14 cellular contexts compared by ENCODE assay signal in genomic region chr15:52546031-52546751, GRCh38. TPM values are rescaled to one million over a fixed set of nuclear protein-coding genes. Genes with fewer than 3 reads are reported as not detected.
DNase-seq lines count a peak whose midpoint lies in the region; ATAC-seq, FAIRE-seq and TF ChIP-seq lines count a peak whose summit lies in the region.
"Had no signal": no experiment of that assay in that cellular context is flagged by ENCODE, and none has a peak within 500 bp of the region (broad histone marks: within the 10 kb centered on the region; RNA-seq: fewer than 3 reads in every experiment).

No MANE protein-coding gene starts in this region.

- no peak for TF ChIP-seq EP300 in HepG2 (IDR thresholded peaks at IDR 0.05; ENCODE audit: low read depth in 2 of 2, low read length in 2 of 2)
- TF ChIP-seq EP300 in HepG2 (CRISPR knock-in tag; IDR thresholded peaks at IDR 0.05; ENCODE audit: borderline replicate concordance), result no peak

- intact Hi-C loops in activated CD4-positive, alpha-beta memory T cell treated with anti-CD3 and anti-CD28 coated beads for 36 hours (cut with micrococcal nuclease), result no loop called here
- intact Hi-C loops in HepG2 (cut with micrococcal nuclease; ENCODE audit: unreplicated experiment), result loop anchor here (5.0 kb wide), 1 partner anchor 191 kb away; no protein-coding TSS in a partner anchor

- TF ChIP-seq POLR2A in GM12891 (IDR thresholded peaks at IDR 0.05; ENCODE audit: low read depth, low read length), result peak; percentile 25; the same call in 1 of the 2 replicates
- TF ChIP-seq POLR2A in HepG2 (IDR thresholded peaks at IDR 0.05; ENCODE audit: insufficient read depth in 1 of 2, low read depth in 2 of 2, low read length in 2 of 2), result peak in 1 of 2 experiments; percentile 40; a peak in 2 of 4 replicates

- CTCF ChIA-PET in activated CD4-positive, alpha-beta memory T cell treated with anti-CD3 and anti-CD28 coated beads for 36 hours (lab: Charles Lee), result no interaction called here
- CTCF ChIA-PET in HepG2 (lab: Yijun Ruan, JAX; ENCODE audit: low intra/inter-chr PET ratio, low total read pairs), result no interaction called here
- CTCF ChIA-PET in GM10248 (lab: Yijun Ruan, JAX), result interaction anchor here (1.8 kb wide), 1 partner anchor 15 kb away, joined by 5 read pairs; no protein-coding TSS in a partner anchor

- in situ Hi-C loops in HepG2 (cut with HindIII; ENCODE audit: extremely low pct_ligation_motif_present, low pct_unique_long_range_greater_than_20kb), result no loop called here

- POLR2A ChIA-PET in activated CD4-positive, alpha-beta memory T cell treated with anti-CD3 and anti-CD28 coated beads for 36 hours (lab: Charles Lee), result interaction anchor here (1.5 kb wide), 1 partner anchor 11 kb away, joined by 3 read pairs; no protein-coding TSS in a partner anchor
- POLR2A ChIA-PET in HepG2 (lab: Yijun Ruan, JAX) (no interaction called here), GM10248 (lab: Yijun Ruan, JAX) (no interaction called here)

- H3K27me3 Mint-ChIP-seq in CD4-positive, CD25-positive, alpha-beta regulatory T cell, result no peaks in the 10 kb centered on the region
- no peaks in the 10 kb centered on the region for H3K27me3 Mint-ChIP-seq in activated CD4-positive, alpha-beta memory T cell treated with anti-CD3 and anti-CD28 coated beads for 36 hours

- H3K9me3 ChIP-seq in CD4-positive, CD25-positive, alpha-beta regulatory T cell (ENCODE audit: control insufficient read depth in 2 of 2, low read length in 2 of 2), result peaks cover 0 to 3% of the 10 kb centered on the region in 2 experiments
- no peaks in the 10 kb centered on the region for H3K9me3 ChIP-seq in HepG2 (ENCODE audit: low read length)
- H3K9me3 ChIP-seq: gastroesophageal sphincter, testis had no signal

- H3K4me3 ChIP-seq in CD4-positive, CD25-positive, alpha-beta regulatory T cell (ENCODE audit: low read depth, low read length), result no peak overlapping the region
- no peak overlapping the region for H3K4me3 ChIP-seq in HepG2 (replicated peaks in 1 of 3; ENCODE audit: insufficient read depth in 1 of 3, low read depth in 2 of 3, low read length in 3 of 3)
- H3K4me3 ChIP-seq: BLaER1, cardiac muscle cell, gastroesophageal sphincter, testis had no signal

- H3K27me3 ChIP-seq in CD4-positive, CD25-positive, alpha-beta regulatory T cell (ENCODE audit: control insufficient read depth, insufficient read depth, low read length), result no peaks in the 10 kb centered on the region
- H3K27me3 ChIP-seq in HepG2 (ENCODE audit: control insufficient read depth in 1 of 2, insufficient read depth in 2 of 2, low read length in 2 of 2), result no peaks in the 10 kb centered on the region
- H3K27me3 ChIP-seq: BLaER1, cardiac muscle cell, gastroesophageal sphincter, testis had no signal

- no peak overlapping the region for H3K4me2 ChIP-seq in HepG2 (ENCODE audit: low read depth, low read length)
- H3K4me2 ChIP-seq: BLaER1 had no signal

- no peaks in the 10 kb centered on the region for H4K20me1 ChIP-seq in HepG2 (ENCODE audit: insufficient read depth, low read length)
- H4K20me1 ChIP-seq: BLaER1 had no signal

- no peak for ATAC-seq in CD4-positive, CD25-positive, alpha-beta regulatory T cell (ENCODE audit: low read depth in 2 of 2)
- peak; percentile 76 for ATAC-seq in HepG2
- ATAC-seq: gastroesophageal sphincter had no signal

- no TSS peak for BruUV-seq in HepG2 (replicated peaks; lab: Mats Ljungman, UMichigan)

- H2AFZ ChIP-seq in HepG2 (ENCODE audit: low read length), result no peak overlapping the region

- TF ChIP-seq CTCF in HepG2 (CRISPR knock-in tag; IDR thresholded peaks at IDR 0.05) (no peak), GM10248 (IDR thresholded peaks at IDR 0.05; ENCODE audit: control extremely low read depth, extremely low read depth, low read depth, missing control alignments) (no peak)

- no peak overlapping the region for H3K27ac ChIP-seq in CD4-positive, CD25-positive, alpha-beta regulatory T cell (ENCODE audit: insufficient read depth, low read length, poor library complexity, severe bottlenecking)
- H3K27ac ChIP-seq in HepG2 (ENCODE audit: extremely low read length, insufficient read depth, low read length), result no peak overlapping the region
- H3K27ac ChIP-seq: BLaER1, cardiac muscle cell, gastroesophageal sphincter, testis had no signal

- no peak overlapping the region for H3K4me3 Mint-ChIP-seq in CD4-positive, CD25-positive, alpha-beta regulatory T cell
- H3K4me3 Mint-ChIP-seq in activated CD4-positive, alpha-beta memory T cell treated with anti-CD3 and anti-CD28 coated beads for 36 hours, result no peak overlapping the region
- H3K4me3 Mint-ChIP-seq: activated naive CD8-positive, alpha-beta T cell had no signal

- no peak for TF ChIP-seq RAD21 in HepG2 (CRISPR knock-in tag; IDR thresholded peaks at IDR 0.05)

- H3K9me3 Mint-ChIP-seq in CD4-positive, CD25-positive, alpha-beta regulatory T cell, result peaks cover 0 to 4% (median 2%) of the 10 kb centered on the region in 7 donors
- H3K9me3 Mint-ChIP-seq in activated CD4-positive, alpha-beta memory T cell treated with anti-CD3 and anti-CD28 coated beads for 36 hours, result peaks cover 10% of the 10 kb centered on the region

- no peaks in the 10 kb centered on the region for H3K4me1 ChIP-seq in CD4-positive, CD25-positive, alpha-beta regulatory T cell (ENCODE audit: control insufficient read depth, insufficient read depth, low read length, poor library complexity, severe bottlenecking)
- no peaks in the 10 kb centered on the region for H3K4me1 ChIP-seq in HepG2 (ENCODE audit: insufficient read depth, low read length)
- H3K4me1 ChIP-seq: BLaER1, gastroesophageal sphincter, testis had no signal

- DNase-seq in CD4-positive, CD25-positive, alpha-beta regulatory T cell, result peak in 1 of 3 donors; percentile 60
- DNase-seq in GM12891 (ENCODE audit: insufficient read length, low spot score) (no peak), HepG2 (ENCODE audit: low spot score) (no peak), SHP77 (lab: John Stamatoyannopoulos, UW) (no peak), dedifferentiated amniotic fluid mesenchymal stem cell (ENCODE audit: extremely low spot score) (no peak), GM10248 (ENCODE audit: extremely low spot score) (no peak), SKM-1 (lab: John Stamatoyannopoulos, UW; ENCODE audit: unreplicated experiment) (no peak)
- no peak for DNase-seq in activated CD4-positive, alpha-beta memory T cell treated with anti-CD3 and anti-CD28 coated beads for 36 hours
- DNase-seq: NCI-H1436 treated with DMSO at 0.1 percent for 48 hours, testis had no signal

- FAIRE-seq in GM12891 (lab: Jason Lieb, UNC) (no peak), HepG2 (lab: Jason Lieb, UNC) (no peak)

- peaks cover 2 to 12% (median 10%) of the 10 kb centered on the region in 4 donors for H3K4me1 Mint-ChIP-seq in CD4-positive, CD25-positive, alpha-beta regulatory T cell
- no peaks in the 10 kb centered on the region for H3K4me1 Mint-ChIP-seq in activated CD4-positive, alpha-beta memory T cell treated with anti-CD3 and anti-CD28 coated beads for 36 hours (ENCODE audit: low read depth)

- no peak overlapping the region for H3K9ac ChIP-seq in HepG2 (ENCODE audit: insufficient read depth, low read depth, low read length)
- H3K9ac ChIP-seq: BLaER1 had no signal

- WGBS in HepG2 (ENCODE audit: low lambda C conversion rate), result 95% methylated on average over 3 of the region's 5 CpGs

- peaks cover 34% of the 10 kb centered on the region for H3K36me3 Mint-ChIP-seq in CD4-positive, CD25-positive, alpha-beta regulatory T cell
- H3K36me3 Mint-ChIP-seq in activated CD4-positive, alpha-beta memory T cell treated with anti-CD3 and anti-CD28 coated beads for 36 hours, result peaks cover 45% of the 10 kb centered on the region

- no peaks in the 10 kb centered on the region for H3K79me2 ChIP-seq in HepG2 (ENCODE audit: insufficient read depth, low read length)

- peaks cover 43% of the 10 kb centered on the region for H3K36me3 ChIP-seq in CD4-positive, CD25-positive, alpha-beta regulatory T cell (ENCODE audit: control insufficient read depth, insufficient read depth, low read length)
- H3K36me3 ChIP-seq in HepG2 (replicated peaks in 1 of 2; ENCODE audit: control insufficient read depth in 1 of 2, insufficient read depth in 2 of 2, low read length in 2 of 2), result peaks cover 10 to 36% of the 10 kb centered on the region in 2 experiments; a peak in 4 of 5 replicates

- peak overlapping the region; percentile 6 to 69 (median 17) for H3K27ac Mint-ChIP-seq in CD4-positive, CD25-positive, alpha-beta regulatory T cell
- peak overlapping the region; percentile 24 for H3K27ac Mint-ChIP-seq in activated CD4-positive, alpha-beta memory T cell treated with anti-CD3 and anti-CD28 coated beads for 36 hours
- H3K27ac Mint-ChIP-seq: activated naive CD8-positive, alpha-beta T cell had no signal

RNA-seq across cellular contexts. Expression of gene MYO5A, which starts 17.5 kb away (rescaled TPM):
- total RNA-seq in CD4-positive, CD25-positive, alpha-beta regulatory T cell, result 63.3 TPM
- polyA plus RNA-seq in CD4-positive, CD25-positive, alpha-beta regulatory T cell, result 10 to 100 TPM in 2 of 4 donors, 1 to 10 TPM in 2; 6.1 to 14.6 (median 10.6) TPM
- polyA plus RNA-seq in GM12891 (2012; ENCODE audit: low read depth, missing spikeins), result 6.3 TPM
- 10 to 100 TPM; 32.4 to 37.8 TPM for total RNA-seq in activated CD4-positive, alpha-beta memory T cell treated with anti-CD3 and anti-CD28 coated beads for 36 hours
- total RNA-seq in HepG2 (2016; rRNA removed; fragmentation: Illumina TruSeq; extraction: Trizol), result 4.8 and 9.4 TPM in 2 replicates
- 0.91 and 1.9 TPM in 2 replicates for total RNA-seq in HepG2 (2016; cell fraction: cytosol; rRNA removed; fragmentation: Illumina TruSeq; extraction: Trizol; ENCODE audit: low read depth)
- 4.2 and 6.7 TPM in 2 replicates for total RNA-seq in HepG2 (2016; cell fraction: insoluble cytoplasmic fraction; rRNA removed; fragmentation: Illumina TruSeq; extraction: Trizol)
- 3.0 and 3.6 TPM in 2 replicates for total RNA-seq in HepG2 (2016; cell fraction: membrane; rRNA removed; fragmentation: Illumina TruSeq; extraction: Trizol)
- 4.6 and 5.9 TPM in 2 replicates for total RNA-seq in HepG2 (2016; cell fraction: nucleus; rRNA removed; fragmentation: Illumina TruSeq; extraction: Trizol)
- 2.7 and 2.8 TPM in 2 replicates for polyA plus RNA-seq in HepG2 (2011; rRNA removed)
- 2.1 and 2.8 TPM in 2 replicates for polyA plus RNA-seq in HepG2 (2011; cell fraction: cytosol; rRNA removed)
- 2.8 and 3.8 TPM in 2 replicates for polyA plus RNA-seq in HepG2 (2011; cell fraction: nucleus; rRNA removed)
- polyA plus RNA-seq in HepG2 (2012), result 1.3 and 1.5 TPM in 2 replicates
- 0.27 and 0.34 TPM in 2 replicates for polyA plus RNA-seq in HepG2 (2016; cell fraction: cytosol; fragmentation: Illumina TruSeq; extraction: Trizol; ENCODE audit: low read depth)
- 3.4 and 4.6 TPM in 2 replicates for polyA plus RNA-seq in HepG2 (2016; cell fraction: insoluble cytoplasmic fraction; fragmentation: Illumina TruSeq; extraction: Trizol; ENCODE audit: low read depth)
- polyA plus RNA-seq in HepG2 (2016; cell fraction: membrane; fragmentation: Illumina TruSeq; extraction: Trizol; ENCODE audit: low read depth), result 0.93 and 1.1 TPM in 2 replicates
- polyA plus RNA-seq in HepG2 (2016; cell fraction: nucleus; fragmentation: Illumina TruSeq; extraction: Trizol; ENCODE audit: insufficient read depth, low read depth), result 4.0 and 5.1 TPM in 2 replicates
- 9.6 and 27.2 TPM in 2 replicates for polyA minus RNA-seq in HepG2 (2011; rRNA and poly(A)+ RNA removed; ENCODE audit: low replicate concordance)
- polyA minus RNA-seq in HepG2 (2011; cell fraction: cytosol; rRNA and poly(A)+ RNA removed), result 2.6 and 5.5 TPM in 2 replicates
- polyA minus RNA-seq in HepG2 (2011; cell fraction: nucleus; rRNA and poly(A)+ RNA removed), result 5.7 and 8.0 TPM in 2 replicates

RNA-seq across cellular contexts. Expression of gene ARPP19, which starts 22.6 kb away (rescaled TPM):
- 143 TPM for total RNA-seq in CD4-positive, CD25-positive, alpha-beta regulatory T cell
- polyA plus RNA-seq in CD4-positive, CD25-positive, alpha-beta regulatory T cell, result 10 to 100 TPM; 72.1 to 83.1 (median 82.6) TPM
- polyA plus RNA-seq in GM12891 (2012; ENCODE audit: low read depth, missing spikeins), result 37.6 TPM
- 100 to 1,000 TPM; 172 to 183 TPM for total RNA-seq in activated CD4-positive, alpha-beta memory T cell treated with anti-CD3 and anti-CD28 coated beads for 36 hours
- 123 and 213 TPM in 2 replicates for total RNA-seq in HepG2 (2016; rRNA removed; fragmentation: Illumina TruSeq; extraction: Trizol)
- total RNA-seq in HepG2 (2016; cell fraction: cytosol; rRNA removed; fragmentation: Illumina TruSeq; extraction: Trizol; ENCODE audit: low read depth), result 48.6 and 51.6 TPM in 2 replicates
- total RNA-seq in HepG2 (2016; cell fraction: insoluble cytoplasmic fraction; rRNA removed; fragmentation: Illumina TruSeq; extraction: Trizol), result 118 and 236 TPM in 2 replicates
- 139 and 157 TPM in 2 replicates for total RNA-seq in HepG2 (2016; cell fraction: membrane; rRNA removed; fragmentation: Illumina TruSeq; extraction: Trizol)
- total RNA-seq in HepG2 (2016; cell fraction: nucleus; rRNA removed; fragmentation: Illumina TruSeq; extraction: Trizol), result 60.2 and 70.4 TPM in 2 replicates
- 52.9 and 70.8 TPM in 2 replicates for polyA plus RNA-seq in HepG2 (2011; rRNA removed)
- polyA plus RNA-seq in HepG2 (2011; cell fraction: cytosol; rRNA removed), result 23.7 and 50.4 TPM in 2 replicates
- polyA plus RNA-seq in HepG2 (2011; cell fraction: nucleus; rRNA removed), result 8.8 and 16.4 TPM in 2 replicates
- 48.0 and 60.4 TPM in 2 replicates for polyA plus RNA-seq in HepG2 (2012)
- 47.2 and 48.8 TPM in 2 replicates for polyA plus RNA-seq in HepG2 (2016; cell fraction: cytosol; fragmentation: Illumina TruSeq; extraction: Trizol; ENCODE audit: low read depth)
- polyA plus RNA-seq in HepG2 (2016; cell fraction: insoluble cytoplasmic fraction; fragmentation: Illumina TruSeq; extraction: Trizol; ENCODE audit: low read depth), result 150 and 158 TPM in 2 replicates
- polyA plus RNA-seq in HepG2 (2016; cell fraction: membrane; fragmentation: Illumina TruSeq; extraction: Trizol; ENCODE audit: low read depth), result 82.4 and 95.9 TPM in 2 replicates
- 65.7 and 70.7 TPM in 2 replicates for polyA plus RNA-seq in HepG2 (2016; cell fraction: nucleus; fragmentation: Illumina TruSeq; extraction: Trizol; ENCODE audit: insufficient read depth, low read depth)
- 44.0 and 58.4 TPM in 2 replicates for polyA minus RNA-seq in HepG2 (2011; rRNA and poly(A)+ RNA removed; ENCODE audit: low replicate concordance)
- 55.9 and 73.0 TPM in 2 replicates for polyA minus RNA-seq in HepG2 (2011; cell fraction: cytosol; rRNA and poly(A)+ RNA removed)
- polyA minus RNA-seq in HepG2 (2011; cell fraction: nucleus; rRNA and poly(A)+ RNA removed), result 42.1 and 61.3 TPM in 2 replicates
